19 cellular contexts compared by ENCODE assay signal in genomic region chr1:41768538-41768937, GRCh38.
A peak's percentile ranks its signal among the peaks of the same experiment; 100 is the strongest.
DNase-seq lines count a peak whose midpoint lies in the region; ATAC-seq and TF ChIP-seq lines count a peak whose summit lies in the region.
"Had no signal": no experiment of that assay in that cellular context is flagged by ENCODE, and none has a peak within 500 bp of the region (broad histone marks: within the 10 kb centered on the region; RNA-seq: fewer than 3 reads in every experiment).

No MANE protein-coding gene starts in this region.

- TF ChIP-seq POLR2A in thyroid gland (IDR thresholded peaks at IDR 0.05) (no peak), adrenal gland (IDR thresholded peaks at IDR 0.05) (no peak)

- DNase-seq in Kasumi-1 (lab: John Stamatoyannopoulos, UW) (peak; percentile 91 to 94), UCSD-AML1 (lab: John Stamatoyannopoulos, UW; ENCODE audit: unreplicated experiment) (peak; percentile 76), mucosa of descending colon (peak in 1 of 3 donors; percentile 6), thyroid gland (no peak), adrenal gland (no peak)
- DNase-seq in activated T-helper 2 cell treated with anti-CD3 and anti-CD28 coated beads, Interferon-gamma antibody, Interleukin-2, Interleukin-4, amounts not matched to agents 10 μg/mL and 5 μg/mL and 100 μg/mL, durations not matched to agents 14 hours and 24 hours and 36 hours (ENCODE audit: low spot score), result no peak
- DNase-seq: activated CD8-positive, alpha-beta memory T cell treated with anti-CD3 and anti-CD28 coated beads, Interleukin-2, amount 50 U/mL, for 4 hours; activated naive CD4-positive, alpha-beta T cell treated with anti-CD3 and anti-CD28 coated beads, Interleukin-2, amount 50 U/mL, for 16 hours; dermis blood vessel endothelial cell; HFFc6; NCI-H146; NCI-H345 had no signal

- WGBS in thyroid gland, 2 donors, result 59 to 61% methylated on average over 6 of the region's 6 CpGs
- WGBS in adrenal gland, 4 donors, result 50 to 93% (median 57%) methylated on average over 4 to 6 of the region's 6 CpGs

- H3K4me3 Mint-ChIP-seq in activated T-helper 17 cell treated with anti-CD3 and anti-CD28 coated beads, Interleukin-2, amount 50 U/mL, for 72 hours, result no peak overlapping the region
- H3K4me3 Mint-ChIP-seq in activated T-helper 2 cell treated with anti-CD3 and anti-CD28 coated beads, Interferon-gamma antibody, Interleukin-2, Interleukin-4, amounts not matched to agents 10 μg/mL and 5 μg/mL and 100 μg/mL, durations not matched to agents 14 hours and 24 hours and 36 hours (ENCODE audit: low read depth), result no peak overlapping the region
- H3K4me3 Mint-ChIP-seq: HFFc6 had no signal

- ATAC-seq in mucosa of descending colon, result peak; percentile 37
- no peak for ATAC-seq in activated T-helper 17 cell treated with anti-CD3 and anti-CD28 coated beads, Interleukin-2, amount 50 U/mL, for 72 hours (replicated peaks)
- ATAC-seq: activated CD4-positive, CD25-positive, alpha-beta regulatory T cell treated with anti-CD3 and anti-CD28 coated beads, Interleukin-2, amount 50 U/mL, for 24 hours; body of pancreas had no signal

- no peak overlapping the region for H3K27ac ChIP-seq in BLaER1
- no peak overlapping the region for H3K27ac ChIP-seq in thyroid gland
- H3K27ac ChIP-seq in adrenal gland, result peak overlapping the region in 1 of 5 donors; percentile 43
- H3K27ac ChIP-seq: body of pancreas, KMS-11, vagina had no signal

- no peaks in the 10 kb centered on the region for H4K20me1 ChIP-seq in BLaER1

- H3K36me3 Mint-ChIP-seq in activated T-helper 17 cell treated with anti-CD3 and anti-CD28 coated beads, Interleukin-2, amount 50 U/mL, for 72 hours (ENCODE audit: low read depth), result no peaks in the 10 kb centered on the region
- no peaks in the 10 kb centered on the region for H3K36me3 Mint-ChIP-seq in activated T-helper 2 cell treated with anti-CD3 and anti-CD28 coated beads, Interferon-gamma antibody, Interleukin-2, Interleukin-4, amounts not matched to agents 10 μg/mL and 5 μg/mL and 100 μg/mL, durations not matched to agents 14 hours and 24 hours and 36 hours (ENCODE audit: low read depth)

- H3K27me3 ChIP-seq in BLaER1 (no peaks in the 10 kb centered on the region), thyroid gland (no peaks in the 10 kb centered on the region), adrenal gland (no peaks in the 10 kb centered on the region)
- H3K27me3 ChIP-seq: body of pancreas, vagina had no signal

- H3K4me1 ChIP-seq in BLaER1, result peaks cover 87% of the 10 kb centered on the region
- H3K4me1 ChIP-seq in mucosa of descending colon (ENCODE audit: low read depth), result no peaks in the 10 kb centered on the region
- H3K4me1 ChIP-seq in thyroid gland, result peaks cover 41 to 50% of the 10 kb centered on the region in 2 donors
- H3K4me1 ChIP-seq in adrenal gland (replicated peaks in 1 of 2), result peaks cover 0 to 43% of the 10 kb centered on the region in 2 donors

- no peak overlapping the region for H3K4me3 ChIP-seq in BLaER1
- no peak overlapping the region for H3K4me3 ChIP-seq in mucosa of descending colon
- no peak overlapping the region for H3K4me3 ChIP-seq in thyroid gland (replicated peaks in 1 of 3)
- H3K4me3 ChIP-seq in adrenal gland, result no peak overlapping the region
- H3K4me3 ChIP-seq: body of pancreas, skin epidermis, vagina had no signal

- no peaks in the 10 kb centered on the region for H3K9me3 Mint-ChIP-seq in activated T-helper 17 cell treated with anti-CD3 and anti-CD28 coated beads, Interleukin-2, amount 50 U/mL, for 72 hours
- H3K9me3 Mint-ChIP-seq in activated T-helper 2 cell treated with anti-CD3 and anti-CD28 coated beads, Interferon-gamma antibody, Interleukin-2, Interleukin-4, amounts not matched to agents 10 μg/mL and 5 μg/mL and 100 μg/mL, durations not matched to agents 14 hours and 24 hours and 36 hours, result no peaks in the 10 kb centered on the region
- H3K9me3 Mint-ChIP-seq: HFFc6 had no signal

- H3K27ac Mint-ChIP-seq in activated T-helper 17 cell treated with anti-CD3 and anti-CD28 coated beads, Interleukin-2, amount 50 U/mL, for 72 hours, result no peak overlapping the region
- H3K27ac Mint-ChIP-seq in activated T-helper 2 cell treated with anti-CD3 and anti-CD28 coated beads, Interferon-gamma antibody, Interleukin-2, Interleukin-4, amounts not matched to agents 10 μg/mL and 5 μg/mL and 100 μg/mL, durations not matched to agents 14 hours and 24 hours and 36 hours, result no peak overlapping the region
- H3K27ac Mint-ChIP-seq: HFFc6 had no signal

- intact Hi-C loops in mucosa of descending colon (cut with DNase I, micrococcal nuclease), result no loop called here
- intact Hi-C loops in thyroid gland (cut with DNase I), result no loop called here
- intact Hi-C loops in adrenal gland (cut with DNase I), result no loop called here
- intact Hi-C loops in activated T-helper 2 cell treated with anti-CD3 and anti-CD28 coated beads, Interferon-gamma antibody, Interleukin-2, Interleukin-4, amounts not matched to agents 10 μg/mL and 5 μg/mL and 100 μg/mL, durations not matched to agents 14 hours and 24 hours and 36 hours (cut with micrococcal nuclease), result no loop called here

- H3K9ac ChIP-seq in BLaER1, result no peak overlapping the region
- H3K9ac ChIP-seq: KMS-11 had no signal

- H3K4me2 ChIP-seq in BLaER1, result peak overlapping the region; percentile 41; the same call in 1 of the 2 replicates
- H3K4me2 ChIP-seq: KMS-11 had no signal

- H3K27me3 Mint-ChIP-seq in activated T-helper 17 cell treated with anti-CD3 and anti-CD28 coated beads, Interleukin-2, amount 50 U/mL, for 72 hours, result no peaks in the 10 kb centered on the region
- H3K27me3 Mint-ChIP-seq in activated T-helper 2 cell treated with anti-CD3 and anti-CD28 coated beads, Interferon-gamma antibody, Interleukin-2, Interleukin-4, amounts not matched to agents 10 μg/mL and 5 μg/mL and 100 μg/mL, durations not matched to agents 14 hours and 24 hours and 36 hours (ENCODE audit: low read depth), result no peaks in the 10 kb centered on the region

- H3K4me1 Mint-ChIP-seq in activated T-helper 17 cell treated with anti-CD3 and anti-CD28 coated beads, Interleukin-2, amount 50 U/mL, for 72 hours, result peaks cover 7% of the 10 kb centered on the region
- H3K4me1 Mint-ChIP-seq in activated T-helper 2 cell treated with anti-CD3 and anti-CD28 coated beads, Interferon-gamma antibody, Interleukin-2, Interleukin-4, amounts not matched to agents 10 μg/mL and 5 μg/mL and 100 μg/mL, durations not matched to agents 14 hours and 24 hours and 36 hours (ENCODE audit: low read depth), result peaks cover 8% of the 10 kb centered on the region

- H3K9me3 ChIP-seq in BLaER1 (no peaks in the 10 kb centered on the region), mucosa of descending colon (no peaks in the 10 kb centered on the region), thyroid gland (no peaks in the 10 kb centered on the region), adrenal gland (replicated peaks in 1 of 3) (no peaks in the 10 kb centered on the region)
- H3K9me3 ChIP-seq: body of pancreas, vagina had no signal

- TF ChIP-seq CTCF in mucosa of descending colon (IDR thresholded peaks at IDR 0.05) (no peak), thyroid gland (IDR thresholded peaks at IDR 0.05) (no peak), adrenal gland (IDR thresholded peaks at IDR 0.05) (no peak)

- no peaks in the 10 kb centered on the region for H3K36me3 ChIP-seq in BLaER1
- no peaks in the 10 kb centered on the region for H3K36me3 ChIP-seq in mucosa of descending colon (ENCODE audit: low read depth)
- no peaks in the 10 kb centered on the region for H3K36me3 ChIP-seq in thyroid gland
- no peaks in the 10 kb centered on the region for H3K36me3 ChIP-seq in adrenal gland (replicated peaks in 1 of 2)
- H3K36me3 ChIP-seq: vagina had no signal

Comparison
In these comparisons a context has a peak if more than half of its experiments do, and no peak if none do; other contexts are left out.
1. DNase-seq: peak in Kasumi-1 (2 of 2) and UCSD-AML1 (single experiment); none in thyroid gland (0 of 2), adrenal gland (0 of 7) and activated T-helper 2 cell treated with anti-CD3 and anti-CD28 coated beads, Interferon-gamma antibody, Interleukin-2, Interleukin-4, amounts not matched to agents 10 μg/mL and 5 μg/mL and 100 μg/mL, durations not matched to agents 14 hours and 24 hours and 36 hours (single experiment).